In genomic region chr6:17705428-17705777, GRCh38 we compare ENCODE assay signal across 8 cellular contexts. TPM values are rescaled to one million over a fixed set of nuclear protein-coding genes. Genes with fewer than 3 reads are reported as not detected.
DNase-seq lines count a peak whose midpoint lies in the region; ATAC-seq and TF ChIP-seq lines count a peak whose summit lies in the region.

No MANE protein-coding gene starts in this region.

- peak; percentile 33 to 40 for DNase-seq in AML-193 (lab: John Stamatoyannopoulos, UW)
- DNase-seq in LoVo (ENCODE audit: low spot score) = peak; percentile 52
- peak in 2 of 3 donors; percentile 41 to 62 for DNase-seq in right cardiac atrium
- DNase-seq in sigmoid colon = peak; percentile 79
- DNase-seq in T-helper 9 cell = no peak

- no peak for TF ChIP-seq POLR2A in sigmoid colon (IDR thresholded peaks at IDR 0.05)

- 0% methylated on average over 10 of the region's 10 CpGs for WGBS in adipose tissue, 3 donors
- under 1% methylated on average over 10 of the region's 10 CpGs for WGBS in right cardiac atrium
- WGBS in sigmoid colon, 2 donors = 0% methylated on average over 10 of the region's 10 CpGs

- H3K4me3 ChIP-seq in right cardiac atrium (ENCODE audit: low read length) = peak overlapping the region; percentile 71
- H3K4me3 ChIP-seq in sigmoid colon = peak overlapping the region; percentile 89 to 98 (median 89)

- H3K4me1 ChIP-seq in right cardiac atrium (ENCODE audit: control insufficient read depth, insufficient read depth, low read length) = peaks cover 3% of the 10 kb centered on the region
- peaks cover 0 to 48% (median 47%) of the 10 kb centered on the region in 4 donors for H3K4me1 ChIP-seq in sigmoid colon

- H3K9me3 ChIP-seq in right cardiac atrium (ENCODE audit: control insufficient read depth, low read length) = no peaks in the 10 kb centered on the region
- H3K9me3 ChIP-seq in sigmoid colon = no peaks in the 10 kb centered on the region

- intact Hi-C loops in right cardiac atrium (cut with DNase I) = no loop called here
- intact Hi-C loops in sigmoid colon (cut with DNase I) = loop anchor here (5.0 to 10.0 kb wide), 4 partner anchors 231 to 1371 kb away; partner anchors contain the start of genes ATXN1, KDM1B and TPMT

- H3K27me3 ChIP-seq in right cardiac atrium (ENCODE audit: control insufficient read depth, insufficient read depth) = no peaks in the 10 kb centered on the region
- no peaks in the 10 kb centered on the region for H3K27me3 ChIP-seq in sigmoid colon

- ATAC-seq in GM18873 (IDR thresholded peaks at IDR 0.05; ENCODE audit: low FRiP score, unreplicated experiment) (peak; percentile 3), right cardiac atrium (peak; percentile 15 to 38), HG03442 (IDR thresholded peaks at IDR 0.05; ENCODE audit: unreplicated experiment) (no peak)

- no peaks in the 10 kb centered on the region for H3K36me3 ChIP-seq in sigmoid colon

- TF ChIP-seq EP300 in sigmoid colon (IDR thresholded peaks at IDR 0.05) = no peak

- no peak for TF ChIP-seq CTCF in sigmoid colon (IDR thresholded peaks at IDR 0.05)

- peak overlapping the region; percentile 93 for H3K27ac ChIP-seq in adipose tissue (ENCODE audit: low read depth, low read length)
- peak overlapping the region; percentile 95 for H3K27ac ChIP-seq in right cardiac atrium (ENCODE audit: low read length)
- peak overlapping the region; percentile 99 to 100 (median 99) for H3K27ac ChIP-seq in sigmoid colon

RNA-seq across cellular contexts. Expression of gene NUP153, which starts 1.3 kb away (rescaled TPM):
- 10 to 100 TPM in 2 of 3 donors, 1 to 10 TPM in 1; 5.8 to 21.5 (median 11.1) TPM for polyA plus RNA-seq in adipose tissue
- total RNA-seq in right cardiac atrium = 10 to 100 TPM; 24.0 to 27.2 (median 25.2) TPM
- polyA plus RNA-seq in right cardiac atrium = 7.5 TPM
- total RNA-seq in sigmoid colon = 10 to 100 TPM; 30.0 to 31.4 (median 30.6) TPM
- polyA plus RNA-seq in sigmoid colon = 10 to 100 TPM in 1 of 3 donors, 1 to 10 TPM in 2; 6.6 to 13.2 (median 9.0) TPM
